15 cellular contexts compared by ENCODE assay signal in genomic region chr3:133962879-133963278, GRCh38.
DNase-seq lines count a peak whose midpoint lies in the region; ATAC-seq, FAIRE-seq and TF ChIP-seq lines count a peak whose summit lies in the region.
"Had no signal": no experiment of that assay in that cellular context is flagged by ENCODE, and none has a peak within 500 bp of the region (broad histone marks: within the 10 kb centered on the region; RNA-seq: fewer than 3 reads in every experiment).

No MANE protein-coding gene starts in this region.

- H3K27me3 ChIP-seq in breast epithelium = no peaks in the 10 kb centered on the region
- peaks cover 24% of the 10 kb centered on the region for H3K27me3 ChIP-seq in bronchial epithelial cell (ENCODE audit: control insufficient read depth, insufficient read depth, low read length)
- H3K27me3 ChIP-seq in kidney epithelial cell (ENCODE audit: control insufficient read depth, insufficient read depth, low read length) = no peaks in the 10 kb centered on the region
- H3K27me3 ChIP-seq: upper lobe of right lung had no signal

- H3K4me3 Mint-ChIP-seq in MCF 10A (ENCODE audit: unreplicated experiment) = peak overlapping the region; percentile 45
- H3K4me3 Mint-ChIP-seq in activated CD8-positive, alpha-beta memory T cell treated with anti-CD3 and anti-CD28 coated beads, Interleukin-2, amount 10 ng/mL, durations not matched to agents 7 days and 5 days = no peak overlapping the region
- H3K4me3 Mint-ChIP-seq: activated T-cell treated with anti-CD3 and anti-CD28 coated beads, Interleukin-2, amount 50 U/mL, for 72 hours had no signal

- no peaks in the 10 kb centered on the region for H3K36me3 Mint-ChIP-seq in MCF 10A (ENCODE audit: insufficient read depth, unreplicated experiment)
- H3K36me3 Mint-ChIP-seq in activated CD8-positive, alpha-beta memory T cell treated with anti-CD3 and anti-CD28 coated beads, Interleukin-2, amount 10 ng/mL, durations not matched to agents 7 days and 5 days = no peaks in the 10 kb centered on the region

- BruUV-seq in MCF 10A (replicated peaks; lab: Mats Ljungman, UMichigan) = no TSS peak

- TF ChIP-seq POLR2A in breast epithelium (IDR thresholded peaks at IDR 0.05) = no peak

- H3K4me1 Mint-ChIP-seq in MCF 10A (ENCODE audit: insufficient read depth, unreplicated experiment) = peaks cover 18% of the 10 kb centered on the region
- no peaks in the 10 kb centered on the region for H3K4me1 Mint-ChIP-seq in activated CD8-positive, alpha-beta memory T cell treated with anti-CD3 and anti-CD28 coated beads, Interleukin-2, amount 10 ng/mL, durations not matched to agents 7 days and 5 days

- H3K27me3 Mint-ChIP-seq in MCF 10A (ENCODE audit: insufficient read depth, unreplicated experiment) = no peaks in the 10 kb centered on the region
- H3K27me3 Mint-ChIP-seq in activated CD8-positive, alpha-beta memory T cell treated with anti-CD3 and anti-CD28 coated beads, Interleukin-2, amount 10 ng/mL, durations not matched to agents 7 days and 5 days = no peaks in the 10 kb centered on the region

- H3K36me3 ChIP-seq in breast epithelium (no peaks in the 10 kb centered on the region), bronchial epithelial cell (ENCODE audit: control insufficient read depth, insufficient read depth, low read length) (no peaks in the 10 kb centered on the region), kidney epithelial cell (ENCODE audit: control insufficient read depth, insufficient read depth, low read length) (no peaks in the 10 kb centered on the region)
- H3K36me3 ChIP-seq: upper lobe of right lung had no signal

- no peak overlapping the region for H3K27ac ChIP-seq in breast epithelium
- H3K27ac ChIP-seq: A549, SK-N-MC, upper lobe of right lung had no signal

- DNase-seq in MCF 10A (ENCODE audit: unreplicated experiment) (peak; percentile 50), breast epithelium (ENCODE audit: low spot score in 2 of 2) (no peak), bronchial epithelial cell (ENCODE audit: low read depth) (peak; percentile 12), kidney epithelial cell (ENCODE audit: low read depth) (no peak), NCI-H2227 (lab: John Stamatoyannopoulos, UW; ENCODE audit: unreplicated experiment) (no peak)
- no peak for DNase-seq in activated CD8-positive, alpha-beta memory T cell treated with anti-CD3 and anti-CD28 coated beads, Interleukin-2, amount 10 ng/mL, durations not matched to agents 7 days and 5 days
- DNase-seq in activated CD4-positive, CD25-positive, alpha-beta regulatory T cell treated with anti-CD3 and anti-CD28 coated beads, Interleukin-2, amount 50 U/mL, for 72 hours = no peak
- DNase-seq: activated T-cell treated with anti-CD3 and anti-CD28 coated beads, Interleukin-2, amount 50 U/mL, for 72 hours; KG1; NCI-H2081 treated with DMSO at 0.1 percent for 48 hours; upper lobe of right lung had no signal

- H3K27ac Mint-ChIP-seq in MCF 10A (ENCODE audit: low read depth, unreplicated experiment) = peak overlapping the region; percentile 85
- H3K27ac Mint-ChIP-seq in activated CD8-positive, alpha-beta memory T cell treated with anti-CD3 and anti-CD28 coated beads, Interleukin-2, amount 10 ng/mL, durations not matched to agents 7 days and 5 days = no peak overlapping the region
- H3K27ac Mint-ChIP-seq: activated T-cell treated with anti-CD3 and anti-CD28 coated beads, Interleukin-2, amount 50 U/mL, for 72 hours had no signal

- CTCF ChIA-PET in MCF 10A (lab: Yijun Ruan, JAX) = interaction anchor here (0.5 to 1.9 kb wide), 11 partner anchors 10 to 520 kb away, joined by 3 to 7 read pairs (median 3); no protein-coding TSS in a partner anchor
- CTCF ChIA-PET in activated CD8-positive, alpha-beta memory T cell treated with anti-CD3 and anti-CD28 coated beads, Interleukin-2, amount 10 ng/mL, durations not matched to agents 7 days and 5 days (lab: Charles Lee) = no interaction called here

- H3K9me3 ChIP-seq in breast epithelium = no peaks in the 10 kb centered on the region
- H3K9me3 ChIP-seq: A549, upper lobe of right lung had no signal

- TF ChIP-seq CTCF in MCF 10A (IDR thresholded peaks at IDR 0.05; ENCODE audit: unreplicated experiment) (no peak), breast epithelium (IDR thresholded peaks at IDR 0.05) (no peak), bronchial epithelial cell (IDR thresholded peaks at IDR 0.05; ENCODE audit: insufficient read depth, low read length, severe bottlenecking) (no peak), kidney epithelial cell (IDR thresholded peaks at IDR 0.05; ENCODE audit: insufficient read depth, low read length, poor library complexity, severe bottlenecking) (peak; percentile 11)

- no peaks in the 10 kb centered on the region for H3K9me3 Mint-ChIP-seq in MCF 10A (ENCODE audit: unreplicated experiment)
- H3K9me3 Mint-ChIP-seq in activated CD8-positive, alpha-beta memory T cell treated with anti-CD3 and anti-CD28 coated beads, Interleukin-2, amount 10 ng/mL, durations not matched to agents 7 days and 5 days (ENCODE audit: low read depth) = no peaks in the 10 kb centered on the region

- FAIRE-seq in bronchial epithelial cell (lab: Jason Lieb, UNC) = no peak
- FAIRE-seq: A549, keratinocyte had no signal

- H3K4me3 ChIP-seq in breast epithelium (no peak overlapping the region), bronchial epithelial cell (ENCODE audit: low read depth, low read length) (no peak overlapping the region), kidney epithelial cell (ENCODE audit: low read depth, low read length) (no peak overlapping the region)
- H3K4me3 ChIP-seq: A549, SK-N-MC, upper lobe of right lung had no signal

- ATAC-seq in activated CD8-positive, alpha-beta memory T cell treated with anti-CD3 and anti-CD28 coated beads, Interleukin-2, amount 10 ng/mL, durations not matched to agents 7 days and 5 days = no peak
- ATAC-seq in HG03571 (IDR thresholded peaks at IDR 0.05; ENCODE audit: unreplicated experiment) = no peak
- ATAC-seq: A549; activated T-cell treated with anti-CD3 and anti-CD28 coated beads, Interleukin-2, amount 50 U/mL, for 72 hours had no signal

- POLR2A ChIA-PET in MCF 10A (lab: Yijun Ruan, JAX) = interaction anchor here (0.5 to 2.0 kb wide), 7 partner anchors 9 to 778 kb away, joined by 3 to 17 read pairs (median 3); no protein-coding TSS in a partner anchor

- H3K4me1 ChIP-seq in breast epithelium = no peaks in the 10 kb centered on the region
- H3K4me1 ChIP-seq: A549 had no signal

- intact Hi-C loops in MCF 10A (cut with micrococcal nuclease) (loop anchor here (2.0 kb wide), 1 partner anchor 18 kb away; no protein-coding TSS in a partner anchor), breast epithelium (cut with DNase I; ENCODE audit: low total_unique reads) (no loop called here)

Comparison
In these comparisons a context has a peak if more than half of its experiments do, and no peak if none do; other contexts are left out.
1. DNase-seq: peak in MCF 10A (single experiment) and bronchial epithelial cell (single experiment); none in breast epithelium (0 of 2), kidney epithelial cell (single experiment), activated CD8-positive, alpha-beta memory T cell treated with anti-CD3 and anti-CD28 coated beads, Interleukin-2, amount 10 ng/mL, durations not matched to agents 7 days and 5 days (single experiment), activated CD4-positive, CD25-positive, alpha-beta regulatory T cell treated with anti-CD3 and anti-CD28 coated beads, Interleukin-2, amount 50 U/mL, for 72 hours (single experiment) and NCI-H2227 (single experiment).